Comparison of ENCODE assay signal across 8 cellular contexts in the genomic region with DNA sequence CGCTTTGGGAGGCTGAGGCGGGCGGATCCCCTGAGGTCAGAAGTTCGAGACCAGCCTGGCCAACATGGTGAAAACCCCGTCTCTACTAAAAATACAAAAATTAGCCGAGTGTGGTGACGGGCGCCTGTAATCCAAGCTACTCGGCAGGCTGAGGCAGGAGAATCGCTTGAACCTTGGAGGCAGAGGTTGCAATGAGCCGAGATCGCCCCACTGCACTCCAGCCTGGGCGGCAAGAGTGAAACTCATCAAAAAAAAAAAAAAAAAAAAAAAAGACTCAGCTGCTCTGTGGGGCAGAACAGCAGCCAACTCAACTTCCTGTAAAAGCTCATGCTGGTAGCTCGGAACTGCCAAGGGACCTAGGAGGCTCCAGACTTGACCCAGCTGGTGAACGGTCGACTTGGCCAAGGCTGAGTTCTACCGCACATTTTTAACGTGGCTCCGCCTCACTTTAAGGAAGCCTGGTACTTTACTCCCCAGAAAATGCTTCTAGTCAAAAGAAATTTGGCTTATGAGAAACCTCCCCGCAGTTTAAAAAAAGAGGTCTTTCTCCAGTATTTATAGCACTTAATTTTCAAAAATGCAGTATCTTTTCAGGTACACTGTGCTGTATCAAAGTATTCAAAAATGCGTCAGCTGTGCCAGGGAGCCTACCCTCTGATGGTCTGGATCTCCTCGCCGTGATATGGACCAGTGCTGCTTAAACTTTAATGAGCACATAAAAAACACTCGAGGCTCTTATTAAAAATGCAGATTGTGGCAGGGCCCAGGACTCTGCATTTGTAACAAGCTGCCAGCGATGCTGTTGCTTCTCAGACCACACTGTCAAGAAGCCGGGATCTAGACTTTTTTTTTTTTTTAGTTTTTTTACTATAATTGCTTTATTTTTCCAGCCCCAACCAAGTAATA. TPM values are rescaled to one million over a fixed set of nuclear protein-coding genes. Genes with fewer than 3 reads are reported as not detected.
A peak's percentile ranks its signal among the peaks of the same experiment; 100 is the strongest.
DNase-seq lines count a peak whose midpoint lies in the region; ATAC-seq, FAIRE-seq and TF ChIP-seq lines count a peak whose summit lies in the region.

No MANE protein-coding gene starts in this region.

- H2AFZ ChIP-seq in GM23248, result peak overlapping the region; percentile 86
- peak overlapping the region; percentile 43; the same call in 1 of the 2 replicates for H2AFZ ChIP-seq in H1 (ENCODE audit: low read length)

- H3K9me3 ChIP-seq in GM23248 (ENCODE audit: low read depth) (no peaks in the 10 kb centered on the region), SK-N-MC (ENCODE audit: low read depth, low read length) (no peaks in the 10 kb centered on the region), H1 (ENCODE audit: insufficient read depth in 2 of 2, low read depth in 1 of 2, low read length in 1 of 2) (peaks cover 4 to 6% of the 10 kb centered on the region in 2 experiments; a peak in 3 of 4 replicates), mucosa of descending colon (no peaks in the 10 kb centered on the region)

- H3K79me1 ChIP-seq in H1 (ENCODE audit: low read depth, low read length), result peaks cover 6% of the 10 kb centered on the region; the same call in 1 of the 2 replicates

- no peaks in the 10 kb centered on the region for H3K9me2 ChIP-seq in GM23248 (ENCODE audit: insufficient read depth)

- in situ Hi-C loops in GM23248 (cut with MboI), result no loop called here

- no peak overlapping the region for H2BK12ac ChIP-seq in H1 (ENCODE audit: low read depth, low read length)

- CTCF ChIA-PET in H1 (lab: Charles Lee; ENCODE audit: partially characterized antibody), result interaction anchor here (0.9 to 6.9 kb wide), 6 partner anchors 9 to 61 kb away, joined by 3 to 77 read pairs (median 5); a partner anchor contains a TSS

- no peak for FAIRE-seq in H1 (lab: Jason Lieb, UNC)

- H3K4me3 ChIP-seq in GM23248 (peak overlapping the region; percentile 80), SK-N-MC (peak overlapping the region; percentile 83), H1 (ENCODE audit: extremely low read depth in 1 of 4, insufficient read depth in 2 of 4, low read depth in 3 of 4, low read length in 4 of 4) (peak overlapping the region; percentile 59 to 97 (median 65)), mucosa of descending colon (peak overlapping the region; percentile 85), urinary bladder (ENCODE audit: low read depth, low read length) (peak overlapping the region; percentile 27)

- WGBS in GM23248 (ENCODE audit: low coverage in 1 of 2, low lambda C conversion rate in 2 of 2, missing lambda C conversion rate in 2 of 2), 2 experiments, result 7 to 9% methylated on average over 26 of the region's 26 CpGs
- 65% methylated on average over 23 of the region's 26 CpGs; no CpG with 5 or more reads in 1 of the 2 experiments for WGBS in H1 (ENCODE audit: extremely low coverage in 1 of 2, insufficient coverage in 1 of 2, insufficient read length in 1 of 2, insufficient replicate concordance in 2 of 2, low coverage in 1 of 2, low lambda C conversion rate in 2 of 2, missing lambda C conversion rate in 1 of 2), 2 experiments
- WGBS in urinary bladder, result 12% methylated on average over 26 of the region's 26 CpGs

- H3K36me3 ChIP-seq in GM23248 (ENCODE audit: low read depth) (no peaks in the 10 kb centered on the region), SK-N-MC (ENCODE audit: insufficient read depth, low read length) (no peaks in the 10 kb centered on the region), H1 (ENCODE audit: control insufficient read depth in 2 of 4, insufficient read depth in 4 of 4, low read length in 3 of 4) (no peaks in the 10 kb centered on the region), mucosa of descending colon (ENCODE audit: low read depth) (no peaks in the 10 kb centered on the region), urinary bladder (ENCODE audit: insufficient read depth) (no peaks in the 10 kb centered on the region)

- no peak overlapping the region for H3K4ac ChIP-seq in H1 (replicated peaks; ENCODE audit: insufficient read length, low read depth, low read length)

- DNase-seq in GM23248, result peak; percentile 85
- no peak for DNase-seq in SK-N-MC (ENCODE audit: low read depth, low spot score)
- no peak for DNase-seq in H1 (ENCODE audit: low read depth in 1 of 2, low spot score in 2 of 2)
- peak; percentile 51 to 71 (median 51) for DNase-seq in mucosa of descending colon
- DNase-seq in foreskin keratinocyte, result no peak

- H3K27ac ChIP-seq in C4-2B (peak overlapping the region; percentile 100), GM23248 (peak overlapping the region; percentile 81), SK-N-MC (peak overlapping the region; percentile 65; the same call in 1 of the 2 replicates), H1 (ENCODE audit: low read depth, low read length) (no peak overlapping the region), urinary bladder (ENCODE audit: low read depth) (no peak overlapping the region), foreskin keratinocyte (no peak overlapping the region)

- H4K91ac ChIP-seq in H1 (replicated peaks; ENCODE audit: insufficient read length, low read length), result no peak overlapping the region

- H3K79me2 ChIP-seq in GM23248 (ENCODE audit: insufficient read depth), result peaks cover 36% of the 10 kb centered on the region
- H3K79me2 ChIP-seq in H1 (ENCODE audit: control insufficient read depth in 1 of 2, insufficient read depth in 2 of 2, low read length in 2 of 2), result peaks cover 11 to 24% of the 10 kb centered on the region in 2 experiments

- H2AK5ac ChIP-seq in H1 (ENCODE audit: low read depth, low read length), result no peak overlapping the region

- no peaks in the 10 kb centered on the region for H3K27me3 ChIP-seq in GM23248 (replicated peaks; ENCODE audit: insufficient read depth)
- peaks cover 0 to 23% (median 17%) of the 10 kb centered on the region in 4 experiments; a peak in 6 of 7 replicates for H3K27me3 ChIP-seq in H1 (replicated peaks in 1 of 4; ENCODE audit: control insufficient read depth in 3 of 4, extremely low read depth in 1 of 4, insufficient read depth in 3 of 4, low read length in 3 of 4)
- H3K27me3 ChIP-seq in foreskin keratinocyte, result no peaks in the 10 kb centered on the region

- H3K4me1 ChIP-seq in GM23248 (ENCODE audit: insufficient read depth) (peaks cover 36% of the 10 kb centered on the region), H1 (replicated peaks in 1 of 4; ENCODE audit: control insufficient read depth in 3 of 4, insufficient read depth in 4 of 4, low read length in 3 of 4) (peaks cover 3 to 17% (median 16%) of the 10 kb centered on the region in 4 experiments), mucosa of descending colon (ENCODE audit: low read depth) (peaks cover 31% of the 10 kb centered on the region), urinary bladder (ENCODE audit: insufficient read depth) (no peaks in the 10 kb centered on the region), foreskin keratinocyte (peaks cover 9% of the 10 kb centered on the region)

- no peak overlapping the region for H2BK15ac ChIP-seq in H1 (ENCODE audit: low read length)

- TF ChIP-seq EP300 in H1 (IDR thresholded peaks at IDR 0.05; ENCODE audit: borderline replicate concordance in 1 of 2, low read depth in 2 of 2, low read length in 2 of 2), result no peak

- intact Hi-C loops in mucosa of descending colon (cut with DNase I, micrococcal nuclease), result no loop called here

- H2BK5ac ChIP-seq in H1 (ENCODE audit: low read depth, low read length), result no peak overlapping the region

- H2BK20ac ChIP-seq in H1 (ENCODE audit: low read length), result no peak overlapping the region

- H3K9ac ChIP-seq in GM23248 (peak overlapping the region; percentile 77), SK-N-MC (ENCODE audit: insufficient read length) (peak overlapping the region; percentile 50), H1 (replicated peaks in 1 of 4; ENCODE audit: extremely low read depth in 1 of 4, low read depth in 3 of 4, low read length in 3 of 4) (no peak overlapping the region)

- no peak overlapping the region for H3K23ac ChIP-seq in H1 (ENCODE audit: insufficient read length)

- ATAC-seq in mucosa of descending colon (peak; percentile 1), HG02938 (IDR thresholded peaks at IDR 0.05; ENCODE audit: unreplicated experiment) (no peak), foreskin keratinocyte (no peak)

- no peak overlapping the region for H3K56ac ChIP-seq in H1 (replicated peaks; ENCODE audit: insufficient read length, low read depth, low read length)

- H3K23me2 ChIP-seq in H1 (ENCODE audit: low read depth, low read length), result peaks cover 8% of the 10 kb centered on the region

- POLR2A ChIA-PET in H1 (lab: Charles Lee; ENCODE audit: partially characterized antibody), result interaction anchor here (0.9 to 27.8 kb wide), 3 partner anchors 10 to 70 kb away, joined by 3 to 593 read pairs (median 13); a partner anchor contains a TSS

- H4K5ac ChIP-seq in H1 (ENCODE audit: insufficient read length, low read depth, low read length), result peak overlapping the region; percentile 23

- no peak for TF ChIP-seq POLR2A in H1 (IDR thresholded peaks at IDR 0.05; ENCODE audit: control extremely low read depth in 1 of 2, low read depth in 2 of 2, low read length in 2 of 2)

- no peak overlapping the region for H3K18ac ChIP-seq in H1 (ENCODE audit: extremely low read depth, low read length)

- H3K14ac ChIP-seq in H1 (ENCODE audit: insufficient read length), result no peak overlapping the region

- H3K4me2 ChIP-seq in GM23248 (ENCODE audit: unreplicated experiment) (peak overlapping the region; percentile 81), H1 (ENCODE audit: insufficient read depth in 1 of 2, low read depth in 2 of 2, low read length in 2 of 2) (peak overlapping the region; percentile 59)

- H4K20me1 ChIP-seq in GM23248 (ENCODE audit: insufficient read depth) (no peaks in the 10 kb centered on the region), H1 (replicated peaks in 1 of 2; ENCODE audit: control insufficient read depth in 1 of 2, insufficient read depth in 2 of 2, low read length in 2 of 2) (peaks cover 0 to 3% of the 10 kb centered on the region in 2 experiments)

- H3F3A ChIP-seq in GM23248 (ENCODE audit: insufficient read depth), result peaks cover 29% of the 10 kb centered on the region

- no peak for TF ChIP-seq CTCF in C4-2B (conservative IDR thresholded peaks at IDR 0.05)
- no peak for TF ChIP-seq CTCF in H1 (IDR thresholded peaks at IDR 0.05; ENCODE audit: control extremely low read depth in 1 of 3, insufficient read depth in 1 of 3, low read depth in 1 of 3, low read length in 3 of 3)
- TF ChIP-seq CTCF in mucosa of descending colon (IDR thresholded peaks at IDR 0.05), result no peak
- no peak for TF ChIP-seq CTCF in foreskin keratinocyte (conservative IDR thresholded peaks at IDR 0.05)

- no peak overlapping the region for H2BK120ac ChIP-seq in H1 (replicated peaks; ENCODE audit: low read depth, low read length)

- peak overlapping the region; percentile 54; the same call in 1 of the 2 replicates for H4K8ac ChIP-seq in H1 (ENCODE audit: extremely low read depth, insufficient read depth, low read length)

- no peak for TF ChIP-seq RAD21 in H1 (IDR thresholded peaks at IDR 0.05 in 1 of 2, conservative IDR thresholded peaks at IDR 0.05 in 1 of 2; ENCODE audit: low read depth in 2 of 2, low read length in 2 of 2)

RNA-seq across cellular contexts. Expression of a gene that starts 1.2 kb away (rescaled TPM):
- 85.1 and 88.5 TPM in 2 replicates for total RNA-seq in GM23248 (2014; rRNA removed; shearing (Covaris generic))
- polyA plus RNA-seq in GM23248 (2016; fragmentation: Nextera tagmentation; extraction: Ambion mirVana) (28.9 and 29.3 TPM in 2 replicates), H1 (2011; rRNA removed) (90.0 and 111 TPM in 2 replicates), urinary bladder (95.0 TPM), foreskin keratinocyte (72.4 and 82.2 TPM in 2 replicates)
- 84.6 and 92.2 TPM in 2 replicates for total RNA-seq in H1 (2021; fragmentation: NEBNext Ultra II Directional; extraction: Animal tissue kit (Norgen Biotek cat#: 25700))
- 94.6 TPM for polyA plus RNA-seq in H1 (2011; cell fraction: cytosol; rRNA removed)
- 147 TPM for polyA plus RNA-seq in H1 (2011; cell fraction: nucleus; rRNA removed)
- polyA plus RNA-seq in H1 (2012, experiment 1 of 2), result 70.0 to 93.3 TPM (median 88.1 TPM) in 4 replicates
- polyA plus RNA-seq in H1 (2012, experiment 2 of 2), result 111 TPM
- polyA plus RNA-seq in H1 (2013, experiment 1 of 2), result 51.4 TPM
- polyA plus RNA-seq in H1 (2013, experiment 2 of 2), result 48.2 TPM
- polyA minus RNA-seq in H1 (2011; rRNA and poly(A)+ RNA removed), result 102 and 117 TPM in 2 replicates
- 54.5 TPM for polyA minus RNA-seq in H1 (2011; cell fraction: cytosol; rRNA and poly(A)+ RNA removed)
- polyA minus RNA-seq in H1 (2011; cell fraction: nucleus; rRNA and poly(A)+ RNA removed), result 64.8 TPM
- total RNA-seq in mucosa of descending colon (10 to 100 TPM; 76.6 to 82.1 (median 80.4) TPM), urinary bladder (58.1 TPM), foreskin keratinocyte (94.0 and 99.9 TPM in 2 replicates)

RNA-seq across cellular contexts. Expression of a gene that starts 16.2 kb away (rescaled TPM):
- 38.1 and 47.3 TPM in 2 replicates for total RNA-seq in GM23248 (2014; rRNA removed; shearing (Covaris generic))
- polyA plus RNA-seq in GM23248 (2016; fragmentation: Nextera tagmentation; extraction: Ambion mirVana) (27.6 and 29.2 TPM in 2 replicates), H1 (2011; rRNA removed) (42.7 and 47.2 TPM in 2 replicates), urinary bladder (38.0 TPM), foreskin keratinocyte (22.6 and 30.5 TPM in 2 replicates)
- total RNA-seq in H1 (2021; fragmentation: NEBNext Ultra II Directional; extraction: Animal tissue kit (Norgen Biotek cat#: 25700)), result 77.2 and 77.4 TPM in 2 replicates
- polyA plus RNA-seq in H1 (2011; cell fraction: cytosol; rRNA removed), result 73.1 TPM
- polyA plus RNA-seq in H1 (2011; cell fraction: nucleus; rRNA removed), result 76.8 TPM
- polyA plus RNA-seq in H1 (2012, experiment 1 of 2), result 78.1 to 92.0 TPM (median 83.3 TPM) in 4 replicates
- polyA plus RNA-seq in H1 (2012, experiment 2 of 2), result 19.2 TPM
- polyA plus RNA-seq in H1 (2013, experiment 1 of 2), result 44.5 TPM
- 45.0 TPM for polyA plus RNA-seq in H1 (2013, experiment 2 of 2)
- polyA minus RNA-seq in H1 (2011; rRNA and poly(A)+ RNA removed), result 89.2 and 107 TPM in 2 replicates
- polyA minus RNA-seq in H1 (2011; cell fraction: cytosol; rRNA and poly(A)+ RNA removed), result 29.2 TPM
- polyA minus RNA-seq in H1 (2011; cell fraction: nucleus; rRNA and poly(A)+ RNA removed), result 64.1 TPM
- total RNA-seq in mucosa of descending colon (10 to 100 TPM; 26.9 to 48.2 (median 29.4) TPM), urinary bladder (27.1 TPM), foreskin keratinocyte (37.6 and 49.9 TPM in 2 replicates)

RNA-seq across cellular contexts. Expression of a gene that starts 16.4 kb away (rescaled TPM):
- total RNA-seq in GM23248 (2014; rRNA removed; shearing (Covaris generic)), result 36.2 and 60.5 TPM in 2 replicates
- 178 and 180 TPM in 2 replicates for polyA plus RNA-seq in GM23248 (2016; fragmentation: Nextera tagmentation; extraction: Ambion mirVana)
- 162 and 172 TPM in 2 replicates for total RNA-seq in H1 (2021; fragmentation: NEBNext Ultra II Directional; extraction: Animal tissue kit (Norgen Biotek cat#: 25700))
- polyA plus RNA-seq in H1 (2011; rRNA removed), result 162 and 180 TPM in 2 replicates
- 264 TPM for polyA plus RNA-seq in H1 (2011; cell fraction: cytosol; rRNA removed)
- polyA plus RNA-seq in H1 (2011; cell fraction: nucleus; rRNA removed), result 112 TPM
- 228 to 267 TPM (median 229 TPM) in 4 replicates for polyA plus RNA-seq in H1 (2012, experiment 1 of 2)
- polyA plus RNA-seq in H1 (2012, experiment 2 of 2), result 59.9 TPM
- 83.3 TPM for polyA plus RNA-seq in H1 (2013, experiment 1 of 2)
- polyA plus RNA-seq in H1 (2013, experiment 2 of 2), result 84.0 TPM
- 178 and 230 TPM in 2 replicates for polyA minus RNA-seq in H1 (2011; rRNA and poly(A)+ RNA removed)
- polyA minus RNA-seq in H1 (2011; cell fraction: cytosol; rRNA and poly(A)+ RNA removed), result 88.2 TPM
- 75.4 TPM for polyA minus RNA-seq in H1 (2011; cell fraction: nucleus; rRNA and poly(A)+ RNA removed)
- 100 to 1,000 TPM in 1 of 3 donors, 10 to 100 TPM in 2; 73.3 to 151 (median 96.4) TPM for total RNA-seq in mucosa of descending colon
- 25.2 TPM for total RNA-seq in urinary bladder
- 183 TPM for polyA plus RNA-seq in urinary bladder
- total RNA-seq in foreskin keratinocyte, result 97.4 and 120 TPM in 2 replicates
- 168 and 192 TPM in 2 replicates for polyA plus RNA-seq in foreskin keratinocyte

RNA-seq across cellular contexts. Expression of a gene that starts 29.8 kb away (rescaled TPM):
- total RNA-seq in GM23248 (2014; rRNA removed; shearing (Covaris generic)), result not detected in 2 replicates
- polyA plus RNA-seq in GM23248 (2016; fragmentation: Nextera tagmentation; extraction: Ambion mirVana) (not detected in 2 replicates), H1 (2011; rRNA removed) (not detected in 2 replicates), urinary bladder (not detected), foreskin keratinocyte (not detected in 2 replicates)
- total RNA-seq in H1 (2021; fragmentation: NEBNext Ultra II Directional; extraction: Animal tissue kit (Norgen Biotek cat#: 25700)), result 0.43 and 0.52 TPM in 2 replicates
- polyA plus RNA-seq in H1 (2011; cell fraction: cytosol; rRNA removed), result 0.13 TPM
- not detected for polyA plus RNA-seq in H1 (2011; cell fraction: nucleus; rRNA removed)
- not detected in 4 replicates for polyA plus RNA-seq in H1 (2012, experiment 1 of 2)
- polyA plus RNA-seq in H1 (2012, experiment 2 of 2), result not detected
- polyA plus RNA-seq in H1 (2013, experiment 1 of 2), result 0.43 TPM
- polyA plus RNA-seq in H1 (2013, experiment 2 of 2), result 0.39 TPM
- polyA minus RNA-seq in H1 (2011; rRNA and poly(A)+ RNA removed), result 0.88 TPM in 1 of 2 replicates, not detected in the other
- not detected for polyA minus RNA-seq in H1 (2011; cell fraction: cytosol; rRNA and poly(A)+ RNA removed)
- not detected for polyA minus RNA-seq in H1 (2011; cell fraction: nucleus; rRNA and poly(A)+ RNA removed)
- total RNA-seq in mucosa of descending colon (not detected), urinary bladder (not detected), foreskin keratinocyte (not detected in 2 replicates)

RNA-seq across cellular contexts. Expression of a gene that starts 38.1 kb away (rescaled TPM):
- not detected in 2 replicates for total RNA-seq in GM23248 (2014; rRNA removed; shearing (Covaris generic))
- polyA plus RNA-seq in GM23248 (2016; fragmentation: Nextera tagmentation; extraction: Ambion mirVana) (not detected in 2 replicates), H1 (2011; rRNA removed) (1.5 and 2.0 TPM in 2 replicates), urinary bladder (not detected), foreskin keratinocyte (not detected in 2 replicates)
- total RNA-seq in H1 (2021; fragmentation: NEBNext Ultra II Directional; extraction: Animal tissue kit (Norgen Biotek cat#: 25700)), result 0.60 and 1.2 TPM in 2 replicates
- 1.5 TPM for polyA plus RNA-seq in H1 (2011; cell fraction: cytosol; rRNA removed)
- 2.6 TPM for polyA plus RNA-seq in H1 (2011; cell fraction: nucleus; rRNA removed)
- 0.84 to 2.7 TPM (median 1.8 TPM) in 4 replicates for polyA plus RNA-seq in H1 (2012, experiment 1 of 2)
- 1.8 TPM for polyA plus RNA-seq in H1 (2012, experiment 2 of 2)
- polyA plus RNA-seq in H1 (2013, experiment 1 of 2), result 2.8 TPM
- 2.3 TPM for polyA plus RNA-seq in H1 (2013, experiment 2 of 2)
- polyA minus RNA-seq in H1 (2011; rRNA and poly(A)+ RNA removed), result 1.0 and 1.8 TPM in 2 replicates
- not detected for polyA minus RNA-seq in H1 (2011; cell fraction: cytosol; rRNA and poly(A)+ RNA removed)
- not detected for polyA minus RNA-seq in H1 (2011; cell fraction: nucleus; rRNA and poly(A)+ RNA removed)
- total RNA-seq in mucosa of descending colon (not detected), urinary bladder (not detected), foreskin keratinocyte (not detected in 2 replicates)

Comparison
In these comparisons a context has a peak if more than half of its experiments do, and no peak if none do; other contexts are left out.
1. H3K27ac ChIP-seq: peak in C4-2B (single experiment), GM23248 (single experiment) and SK-N-MC (single experiment); none in H1 (single experiment), urinary bladder (single experiment) and foreskin keratinocyte (single experiment).
2. DNase-seq: peak in GM23248 (single experiment) and mucosa of descending colon (3 of 3); none in SK-N-MC (single experiment), H1 (0 of 2) and foreskin keratinocyte (0 of 2).
3. H3K4me3 ChIP-seq: peak in every context shown above with its lines; median percentile 85 in mucosa of descending colon; 83 in SK-N-MC; 80 in GM23248; 65 in H1; 27 in urinary bladder.
4. H3K9ac ChIP-seq: peak in GM23248 (single experiment) and SK-N-MC (single experiment); none in H1 (0 of 4).